Comparison of ENCODE assay signal across 8 cellular contexts in genomic region chr2:33598472-33599174, GRCh38. TPM values are rescaled to one million over a fixed set of nuclear protein-coding genes. Genes with fewer than 3 reads are reported as not detected.
DNase-seq lines count a peak whose midpoint lies in the region; ATAC-seq and TF ChIP-seq lines count a peak whose summit lies in the region.

No MANE protein-coding gene starts in this region.

- CTCF ChIA-PET in CD8-positive, alpha-beta memory T cell (lab: Charles Lee) = interaction anchor here (1.1 to 5.4 kb wide), 4 partner anchors 10 to 1058 kb away, joined by 3 to 31 read pairs (median 14); partner anchors contain the start of gene RASGRP3
- CTCF ChIA-PET in RWPE1 (lab: Yijun Ruan, JAX) = interaction anchor here (0.6 kb wide), 2 partner anchors 76 to 1877 kb away, joined by 3 read pairs; no protein-coding TSS in a partner anchor

- peak in 3 of 5 donors; percentile 4 to 60 (median 15) for DNase-seq in CD8-positive, alpha-beta memory T cell
- DNase-seq in RWPE1 (ENCODE audit: low spot score) (peak; percentile 38), adipocyte (ENCODE audit: low read depth) (peak; percentile 69), hepatocyte (ENCODE audit: low spot score) (peak; percentile 47), NK-92 (lab: John Stamatoyannopoulos, UW; ENCODE audit: unreplicated experiment) (no peak)

- ATAC-seq in GM19324 (IDR thresholded peaks at IDR 0.05; ENCODE audit: low FRiP score, unreplicated experiment) (peak; percentile 36), HG03354 (IDR thresholded peaks at IDR 0.05; ENCODE audit: poor library complexity, severe bottlenecking, unreplicated experiment) (peak; percentile 65)

- POLR2A ChIA-PET in CD8-positive, alpha-beta memory T cell (lab: Charles Lee) = interaction anchor here (1.1 to 1.6 kb wide), 2 partner anchors 123 to 226 kb away, joined by 3 to 12 read pairs; partner anchors contain the start of gene RASGRP3
- POLR2A ChIA-PET in RWPE1 (lab: Yijun Ruan, JAX; ENCODE audit: low non-redundant PET) = no interaction called here

- H3K9me3 ChIP-seq in CD8-positive, alpha-beta memory T cell (ENCODE audit: low read length) = no peaks in the 10 kb centered on the region
- no peaks in the 10 kb centered on the region for H3K9me3 ChIP-seq in adipocyte (ENCODE audit: control insufficient read depth, low read length)
- H3K9me3 ChIP-seq in hepatocyte (ENCODE audit: low read depth) = no peaks in the 10 kb centered on the region
- H3K9me3 ChIP-seq in skeletal muscle satellite cell (replicated peaks; ENCODE audit: low read length) = no peaks in the 10 kb centered on the region

- peaks cover 14% of the 10 kb centered on the region for H3K36me3 ChIP-seq in CD8-positive, alpha-beta memory T cell (ENCODE audit: insufficient read depth, low read length)
- H3K36me3 ChIP-seq in adipocyte (ENCODE audit: control insufficient read depth, insufficient read depth, low read length, severe bottlenecking) (peaks cover 16% of the 10 kb centered on the region), hepatocyte (replicated peaks; ENCODE audit: insufficient read depth, low read depth) (no peaks in the 10 kb centered on the region), skeletal muscle satellite cell (ENCODE audit: insufficient read depth, low read length) (peaks cover 15% of the 10 kb centered on the region)

- peaks cover 7 to 28% (median 9%) of the 10 kb centered on the region in 3 donors for H3K36me3 Mint-ChIP-seq in CD8-positive, alpha-beta memory T cell

- peak overlapping the region; percentile 84 to 98 (median 96) for H3K27ac Mint-ChIP-seq in CD8-positive, alpha-beta memory T cell

- no peak for TF ChIP-seq CTCF in RWPE1 (conservative IDR thresholded peaks at IDR 0.05; ENCODE audit: low read depth)
- no peak for TF ChIP-seq CTCF in hepatocyte (IDR thresholded peaks at IDR 0.05; ENCODE audit: poor library complexity)

- H3K27ac ChIP-seq in CD8-positive, alpha-beta memory T cell (ENCODE audit: low read depth, low read length) = peak overlapping the region; percentile 83
- peak overlapping the region; percentile 70 for H3K27ac ChIP-seq in RWPE1
- H3K27ac ChIP-seq in hepatocyte = peak overlapping the region; percentile 70

- H3K4me2 ChIP-seq in hepatocyte (peak overlapping the region; percentile 95), skeletal muscle satellite cell (ENCODE audit: low read length) (peak overlapping the region; percentile 91)

- peaks cover 42 to 48% (median 46%) of the 10 kb centered on the region in 3 donors for H3K4me1 Mint-ChIP-seq in CD8-positive, alpha-beta memory T cell

- H3K9ac ChIP-seq in adipocyte (ENCODE audit: low read length) = peak overlapping the region; percentile 93
- H3K9ac ChIP-seq in skeletal muscle satellite cell (ENCODE audit: low read depth, low read length) = peak overlapping the region; percentile 90

- peaks cover 7% of the 10 kb centered on the region for H4K20me1 ChIP-seq in hepatocyte (ENCODE audit: insufficient read depth, poor library complexity, severe bottlenecking)

- no peaks in the 10 kb centered on the region for H3K9me2 ChIP-seq in hepatocyte (replicated peaks; ENCODE audit: insufficient read depth)

- peak overlapping the region; percentile 94 to 99 (median 96) for H3K4me3 Mint-ChIP-seq in CD8-positive, alpha-beta memory T cell

- no peaks in the 10 kb centered on the region for H3K27me3 ChIP-seq in CD8-positive, alpha-beta memory T cell (ENCODE audit: insufficient read depth, low read length, poor library complexity, severe bottlenecking)
- H3K27me3 ChIP-seq in adipocyte (replicated peaks; ENCODE audit: control insufficient read depth, insufficient read depth, low read length) (no peaks in the 10 kb centered on the region), hepatocyte (no peaks in the 10 kb centered on the region), skeletal muscle satellite cell (ENCODE audit: control insufficient read depth, insufficient read depth, low read length) (no peaks in the 10 kb centered on the region)

- H3K4me1 ChIP-seq in CD8-positive, alpha-beta memory T cell (ENCODE audit: insufficient read depth, low read length) = peaks cover 20% of the 10 kb centered on the region
- peaks cover 25% of the 10 kb centered on the region for H3K4me1 ChIP-seq in adipocyte (ENCODE audit: control insufficient read depth, insufficient read depth, low read length)
- H3K4me1 ChIP-seq in hepatocyte (ENCODE audit: insufficient read depth) = peaks cover 14% of the 10 kb centered on the region
- peaks cover 21% of the 10 kb centered on the region for H3K4me1 ChIP-seq in skeletal muscle satellite cell (ENCODE audit: control insufficient read depth, insufficient read depth, low read length)

- H3K27me3 Mint-ChIP-seq in CD8-positive, alpha-beta memory T cell = peaks cover 0 to 6% of the 10 kb centered on the region in 2 donors

- H3K4me3 ChIP-seq in CD8-positive, alpha-beta memory T cell (ENCODE audit: low read length) = peak overlapping the region; percentile 87
- peak overlapping the region; percentile 97 for H3K4me3 ChIP-seq in adipocyte (ENCODE audit: low read length)
- H3K4me3 ChIP-seq in hepatocyte = peak overlapping the region; percentile 32
- H3K4me3 ChIP-seq in skeletal muscle satellite cell (ENCODE audit: low read length) = peak overlapping the region; percentile 93

- H3K79me2 ChIP-seq in hepatocyte = peaks cover 47% of the 10 kb centered on the region

- H2AFZ ChIP-seq in hepatocyte = peak overlapping the region; percentile 53

- WGBS in hepatocyte (ENCODE audit: low lambda C conversion rate, missing lambda C conversion rate) = 2% methylated on average over 26 of the region's 27 CpGs

- H3K9me3 Mint-ChIP-seq in CD8-positive, alpha-beta memory T cell = no peaks in the 10 kb centered on the region

RNA-seq across cellular contexts. Expression of gene FAM98A, which starts 0.5 kb away (rescaled TPM):
- total RNA-seq in CD8-positive, alpha-beta memory T cell = 10 to 100 TPM; 85.5 to 86.4 TPM
- polyA plus RNA-seq in CD8-positive, alpha-beta memory T cell = 28.5 TPM
- 18.8 and 21.9 TPM in 2 replicates for total RNA-seq in hepatocyte
- polyA plus RNA-seq in hepatocyte = 37.3 and 50.4 TPM in 2 replicates
- total RNA-seq in skeletal muscle satellite cell (2012; rRNA removed) = 38.4 and 73.3 TPM in 2 replicates

Comparison
In these comparisons a context has a peak if more than half of its experiments do, and no peak if none do; other contexts are left out.
1. H3K4me3 ChIP-seq: peak in every context shown above with its lines; median percentile 97 in adipocyte; 93 in skeletal muscle satellite cell; 87 in CD8-positive, alpha-beta memory T cell; 32 in hepatocyte.